ENCODE assay signal across 1 cellular context in the genomic region with DNA sequence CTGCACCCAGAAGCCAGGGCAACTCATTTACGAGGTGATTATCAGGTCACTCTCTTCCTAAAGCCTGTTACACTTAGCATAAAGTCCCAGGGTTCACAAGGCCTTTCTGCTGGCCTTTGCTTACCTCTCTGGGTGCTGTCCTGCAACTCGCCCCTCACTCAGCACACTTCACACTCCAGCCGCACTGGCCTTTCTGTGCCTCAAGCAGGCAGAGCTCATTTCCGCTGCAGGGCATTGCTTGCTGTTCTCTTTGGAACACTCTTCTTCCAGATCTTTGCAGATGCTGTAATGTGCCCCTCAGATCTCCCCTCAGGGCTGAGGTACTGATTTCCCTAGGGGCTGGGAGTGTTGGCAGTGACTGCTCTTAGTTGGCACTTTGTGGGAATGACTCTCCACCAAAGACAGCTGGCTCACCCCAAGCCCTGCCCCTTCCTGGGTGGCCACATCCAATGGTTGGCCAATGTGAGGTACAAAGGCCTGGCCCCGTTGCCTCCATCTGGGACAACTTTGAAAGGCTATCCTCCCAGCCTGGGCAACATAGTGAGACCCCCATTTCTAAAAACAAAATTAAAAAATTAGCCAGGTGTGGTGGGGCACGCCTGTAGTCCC.
TF ChIP-seq lines count a peak whose summit lies in the region.

No MANE protein-coding gene starts in this region.

TF ChIP-seq in HCT116, 20 proteins besides CTCF, POLR2A, EP300 and RAD21:
- TF ChIP-seq SIN3A (IDR thresholded peaks at IDR 0.05; ENCODE audit: low read depth) = no peak
- no peak for TF ChIP-seq TCF7L2 (IDR thresholded peaks at IDR 0.05; ENCODE audit: borderline replicate concordance, extremely low read depth, insufficient read depth, insufficient read length)
- no peak for TF ChIP-seq ELF1 (IDR thresholded peaks at IDR 0.05; ENCODE audit: borderline replicate concordance, low read depth)
- TF ChIP-seq, protein P1, sequence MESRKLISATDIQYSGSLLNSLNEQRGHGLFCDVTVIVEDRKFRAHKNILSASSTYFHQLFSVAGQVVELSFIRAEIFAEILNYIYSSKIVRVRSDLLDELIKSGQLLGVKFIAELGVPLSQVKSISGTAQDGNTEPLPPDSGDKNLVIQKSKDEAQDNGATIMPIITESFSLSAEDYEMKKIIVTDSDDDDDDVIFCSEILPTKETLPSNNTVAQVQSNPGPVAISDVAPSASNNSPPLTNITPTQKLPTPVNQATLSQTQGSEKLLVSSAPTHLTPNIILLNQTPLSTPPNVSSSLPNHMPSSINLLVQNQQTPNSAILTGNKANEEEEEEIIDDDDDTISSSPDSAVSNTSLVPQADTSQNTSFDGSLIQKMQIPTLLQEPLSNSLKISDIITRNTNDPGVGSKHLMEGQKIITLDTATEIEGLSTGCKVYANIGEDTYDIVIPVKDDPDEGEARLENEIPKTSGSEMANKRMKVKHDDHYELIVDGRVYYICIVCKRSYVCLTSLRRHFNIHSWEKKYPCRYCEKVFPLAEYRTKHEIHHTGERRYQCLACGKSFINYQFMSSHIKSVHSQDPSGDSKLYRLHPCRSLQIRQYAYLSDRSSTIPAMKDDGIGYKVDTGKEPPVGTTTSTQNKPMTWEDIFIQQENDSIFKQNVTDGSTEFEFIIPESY (IDR thresholded peaks at IDR 0.05; ENCODE audit: extremely low read depth, insufficient replicate concordance, low read length) = no peak
- TF ChIP-seq YY1 (IDR thresholded peaks at IDR 0.05; ENCODE audit: extremely low read depth, insufficient replicate concordance, low read depth, low read length) = no peak
- TF ChIP-seq ZFX (IDR thresholded peaks at IDR 0.05) = no peak
- TF ChIP-seq CEBPB (IDR thresholded peaks at IDR 0.05; ENCODE audit: low read depth) = no peak
- no peak for TF ChIP-seq SP1 (IDR thresholded peaks at IDR 0.05; ENCODE audit: low read depth)
- no peak for TF ChIP-seq CBX3 (IDR thresholded peaks at IDR 0.05; ENCODE audit: low read depth)
- TF ChIP-seq, protein P2, sequence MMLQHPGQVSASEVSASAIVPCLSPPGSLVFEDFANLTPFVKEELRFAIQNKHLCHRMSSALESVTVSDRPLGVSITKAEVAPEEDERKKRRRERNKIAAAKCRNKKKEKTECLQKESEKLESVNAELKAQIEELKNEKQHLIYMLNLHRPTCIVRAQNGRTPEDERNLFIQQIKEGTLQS (IDR thresholded peaks at IDR 0.05) = no peak
- TF ChIP-seq JUND (IDR thresholded peaks at IDR 0.05) = no peak
- no peak for TF ChIP-seq ZNF274 (IDR thresholded peaks at IDR 0.05; ENCODE audit: low read depth, low read length)
- TF ChIP-seq EZH2phosphoT487 (IDR thresholded peaks at IDR 0.05; ENCODE audit: borderline replicate concordance) = no peak
- TF ChIP-seq, protein P3, sequence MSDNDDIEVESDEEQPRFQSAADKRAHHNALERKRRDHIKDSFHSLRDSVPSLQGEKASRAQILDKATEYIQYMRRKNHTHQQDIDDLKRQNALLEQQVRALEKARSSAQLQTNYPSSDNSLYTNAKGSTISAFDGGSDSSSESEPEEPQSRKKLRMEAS (IDR thresholded peaks at IDR 0.05) = no peak
- TF ChIP-seq FOSL1 (IDR thresholded peaks at IDR 0.05; ENCODE audit: low read depth) = no peak
TF ChIP-seq in HCT116: peak in this region for 0.
